ENCODE assay signal across 18 cellular contexts in the genomic region with DNA sequence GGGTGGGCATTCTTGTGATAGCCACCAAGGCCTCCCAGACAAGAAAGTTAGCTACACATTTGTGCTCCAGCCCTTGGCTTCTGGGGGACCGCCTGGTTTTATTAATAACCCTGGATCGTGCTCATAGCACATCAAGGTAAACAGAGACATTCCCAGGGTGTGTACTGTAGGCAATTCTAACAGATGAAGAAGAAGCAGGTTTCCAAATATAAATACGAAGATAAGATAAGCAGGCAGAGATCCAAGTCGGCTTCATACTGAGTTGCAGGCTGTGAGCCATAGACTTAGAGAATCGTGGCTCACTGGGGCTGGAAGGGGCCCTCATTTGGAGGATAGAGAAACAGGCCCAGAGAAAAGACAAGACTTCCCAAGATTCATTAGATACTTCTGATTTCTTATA.
"Had no signal": no experiment of that assay in that cellular context is flagged by ENCODE, and none has a peak within 500 bp of the region (broad histone marks: within the 10 kb centered on the region; RNA-seq: fewer than 3 reads in every experiment).

No MANE protein-coding gene starts in this region.

- H3K36me3 ChIP-seq: colonic mucosa, heart left ventricle, left lung, lower lobe of right lung, neural progenitor cell, ovary had no signal

- H3K4me2 ChIP-seq: neural progenitor cell had no signal

- H3K27me3 ChIP-seq: colonic mucosa, left lung, neural progenitor cell, ovary had no signal

- H3K4me3 ChIP-seq: colonic mucosa, heart left ventricle, left lung, lower lobe of right lung, neural progenitor cell, ovary had no signal

- H3K9ac ChIP-seq: neural progenitor cell had no signal

- DNase-seq: colonic mucosa; dermis blood vessel endothelial cell; endodermal cell; erythroblast; heart left ventricle; islet precursor cell; left lung; lower lobe of right lung; midbrain; nucleus accumbens; ovary; right cardiac atrium; small intestine; stimulated activated CD4-positive, alpha-beta T cell treated with anti-CD3 and anti-CD28 coated beads, Interleukin-12 subunit alpha, Interleukin-12 subunit beta, amount 100 ng/mL, for 4 hours; stimulated activated naive CD4-positive, alpha-beta T cell treated with Interleukin-2 at 50 U/mL for 16 hours; trophoblast cell had no signal

- H3K27ac ChIP-seq: colonic mucosa, heart left ventricle, left lung, lower lobe of right lung, neural progenitor cell, ovary had no signal

- ATAC-seq: heart left ventricle; left lung; lower lobe of right lung; natural killer cell treated with Interleukin-12 subunit alpha and Interleukin-12 subunit beta and Interleukin-15 and Interleukin-18, amount 100 ng/mL, for 72 hours; right cardiac atrium had no signal

- H3K9me3 ChIP-seq: colonic mucosa, heart left ventricle, left lung, lower lobe of right lung, ovary had no signal

- H3K4me1 ChIP-seq: colonic mucosa, heart left ventricle, left lung, lower lobe of right lung had no signal
